Comparison of ENCODE assay signal across 29 cellular contexts in the genomic region with DNA sequence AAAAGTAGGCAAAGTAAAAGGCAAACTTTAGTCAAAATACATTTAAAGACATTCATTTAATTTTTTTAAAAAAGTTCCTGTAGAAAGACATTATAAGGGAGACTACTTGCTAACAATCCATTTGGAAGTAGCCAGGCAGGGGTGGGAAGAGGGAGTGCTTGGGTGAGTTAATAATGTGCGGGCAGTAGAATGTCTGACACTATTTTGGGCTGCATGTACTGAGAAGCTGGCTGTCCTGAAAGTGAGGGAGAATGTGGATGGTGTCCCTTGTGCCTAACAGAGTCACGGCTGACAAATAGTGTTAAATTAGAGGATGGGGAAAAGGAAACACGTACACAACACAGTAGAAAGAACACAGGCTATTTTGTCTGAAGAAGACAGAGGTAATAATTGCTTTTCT.
"Had no signal": no experiment of that assay in that cellular context is flagged by ENCODE, and none has a peak within 500 bp of the region (broad histone marks: within the 10 kb centered on the region; RNA-seq: fewer than 3 reads in every experiment).

No MANE protein-coding gene starts in this region.

- ATAC-seq: naive thymus-derived CD4-positive, alpha-beta T cell; natural killer cell; psoas muscle; right lobe of liver; stimulated activated naive B cell treated with anti-CD40 and anti-IgM and Interleukin-4, amounts not matched to agents 10 μg/mL and 1 μg/mL and 100 μg/mL, for 72 hours had no signal

- H3K36me3 ChIP-seq: neural progenitor cell, ovary, right lobe of liver, sigmoid colon, spleen, stomach, thoracic aorta, thyroid gland, tibial nerve, upper lobe of left lung, vagina had no signal

- H3K9me3 ChIP-seq: ovary, psoas muscle, right lobe of liver, sigmoid colon, stomach, thoracic aorta, thyroid gland, upper lobe of left lung, vagina had no signal

- H3K27ac ChIP-seq: neural progenitor cell, ovary, parathyroid adenoma, psoas muscle, right lobe of liver, sigmoid colon, skin epidermis, spleen, stomach, thoracic aorta, thyroid gland, tibial nerve, upper lobe of left lung, vagina had no signal

- H3K4me1 Mint-ChIP-seq: naive thymus-derived CD4-positive, alpha-beta T cell; natural killer cell; nephron; neural progenitor cell; stimulated activated effector memory CD8-positive, alpha-beta T cell treated with anti-CD3 and anti-CD28 coated beads, Interleukin-12 subunit alpha, Interleukin-12 subunit beta, amount 100 ng/mL, for 72 hours; stimulated activated naive B cell treated with anti-CD40 and anti-IgM and Interleukin-4, amounts not matched to agents 10 μg/mL and 1 μg/mL and 100 μg/mL, for 72 hours had no signal

- H3K27me3 ChIP-seq: neural progenitor cell, ovary, right lobe of liver, sigmoid colon, spleen, stomach, thyroid gland, tibial nerve, upper lobe of left lung, vagina had no signal

- DNase-seq: naive thymus-derived CD4-positive, alpha-beta T cell; natural killer cell; occipital lobe; ovary; posterior cingulate gyrus; psoas muscle; right lobe of liver; sigmoid colon; spleen; stimulated activated CD4-positive, alpha-beta T cell treated with anti-CD3 and anti-CD28 coated beads, Interleukin-12 subunit alpha, Interleukin-12 subunit beta, amount 100 ng/mL, for 4 hours; stimulated activated CD4-positive, alpha-beta T cell treated with anti-CD3 and anti-CD28 coated beads, Interleukin-1b, Interleukin-23, amount 100 ng/mL, for 48 hours; stimulated activated CD4-positive, alpha-beta T cell treated with anti-CD3 and anti-CD28 coated beads, Interleukin-4, amount 100 ng/mL, for 1 hour; stimulated activated naive B cell treated with anti-CD40 and anti-IgM and Interleukin-4, amounts not matched to agents 10 μg/mL and 1 μg/mL and 100 μg/mL, for 72 hours; stimulated activated naive CD4-positive, alpha-beta T cell treated with Interleukin-2 at 50 U/mL for 16 hours; stomach; thyroid gland; trophoblast cell; upper lobe of left lung had no signal

- H3K79me2 ChIP-seq: parathyroid adenoma had no signal

- H2AFZ ChIP-seq: neural progenitor cell, parathyroid adenoma had no signal

- H3K4me1 ChIP-seq: parathyroid adenoma, psoas muscle, right lobe of liver, sigmoid colon, spleen, stomach, thyroid gland, tibial nerve, upper lobe of left lung, vagina had no signal

- H3K4me3 Mint-ChIP-seq: naive thymus-derived CD4-positive, alpha-beta T cell; natural killer cell; nephron; neural progenitor cell; stimulated activated effector memory CD8-positive, alpha-beta T cell treated with anti-CD3 and anti-CD28 coated beads, Interleukin-12 subunit alpha, Interleukin-12 subunit beta, amount 100 ng/mL, for 72 hours; stimulated activated naive B cell treated with anti-CD40 and anti-IgM and Interleukin-4, amounts not matched to agents 10 μg/mL and 1 μg/mL and 100 μg/mL, for 72 hours; stimulated activated naive CD8-positive, alpha-beta T cell treated with anti-CD3 and anti-CD28 coated beads, Interleukin-15, Interleukin-2, amounts not matched to agents 100 ng/mL and 50 ng/mL, for 24 hours had no signal

- H3K27ac Mint-ChIP-seq: naive thymus-derived CD4-positive, alpha-beta T cell; natural killer cell; nephron; neural progenitor cell; progenitor cell of endocrine pancreas; stimulated activated effector memory CD8-positive, alpha-beta T cell treated with anti-CD3 and anti-CD28 coated beads, Interleukin-12 subunit alpha, Interleukin-12 subunit beta, amount 100 ng/mL, for 72 hours; stimulated activated naive B cell treated with anti-CD40 and anti-IgM and Interleukin-4, amounts not matched to agents 10 μg/mL and 1 μg/mL and 100 μg/mL, for 72 hours; stimulated activated naive CD8-positive, alpha-beta T cell treated with anti-CD3 and anti-CD28 coated beads, Interleukin-15, Interleukin-2, amounts not matched to agents 100 ng/mL and 50 ng/mL, for 24 hours had no signal

- H3K9ac ChIP-seq: neural progenitor cell, parathyroid adenoma had no signal

- H3K27me3 Mint-ChIP-seq: progenitor cell of endocrine pancreas had no signal

- H3K4me2 ChIP-seq: neural progenitor cell, smooth muscle cell had no signal

- H3K4me3 ChIP-seq: neural progenitor cell, ovary, psoas muscle, right lobe of liver, sigmoid colon, skin epidermis, smooth muscle cell, spleen, stomach, thoracic aorta, thyroid gland, tibial nerve, upper lobe of left lung, vagina had no signal

- H3K36me3 Mint-ChIP-seq: natural killer cell; neural progenitor cell; stimulated activated effector memory CD8-positive, alpha-beta T cell treated with anti-CD3 and anti-CD28 coated beads, Interleukin-12 subunit alpha, Interleukin-12 subunit beta, amount 100 ng/mL, for 72 hours; stimulated activated naive B cell treated with anti-CD40 and anti-IgM and Interleukin-4, amounts not matched to agents 10 μg/mL and 1 μg/mL and 100 μg/mL, for 72 hours had no signal
